Comparison of ENCODE assay signal across 36 cellular contexts in the genomic region with DNA sequence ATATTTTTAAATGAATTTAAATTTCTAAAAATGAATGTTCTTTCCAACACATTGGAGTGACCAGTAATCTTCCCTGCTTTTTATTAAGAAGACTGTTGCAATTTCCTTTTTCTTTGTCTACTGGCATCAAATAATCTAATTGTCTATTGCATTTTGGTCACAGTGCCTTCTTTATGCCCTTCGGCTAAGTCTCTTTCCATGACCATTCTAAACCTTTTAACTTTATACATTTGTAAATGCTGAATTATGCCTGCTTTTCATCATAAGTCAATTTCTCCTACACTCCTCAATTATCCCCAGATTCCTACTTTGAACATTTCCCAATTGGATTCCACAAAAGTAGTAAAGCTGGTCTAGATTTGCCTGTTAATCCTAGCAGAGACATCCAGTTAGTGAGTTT.
"Had no signal": no experiment of that assay in that cellular context is flagged by ENCODE, and none has a peak within 500 bp of the region (broad histone marks: within the 10 kb centered on the region; RNA-seq: fewer than 3 reads in every experiment).

No MANE protein-coding gene starts in this region.

- H3K4me3 ChIP-seq: MG63 had no signal

- H3K36me3 ChIP-seq: MG63 had no signal

- H3K27me3 ChIP-seq: MG63 had no signal

- DNase-seq: Karpas-422, Kasumi-1, MG63, MM.1S, MV-4-11, NCI-H1048, NCI-H1092, NCI-H1092 treated with DMSO at 0.1 percent for 48 hours, NCI-H1105, NCI-H1105 treated with DMSO at 0.1 percent for 48 hours, NCI-H1417, NCI-H1417 treated with DMSO at 0.1 percent for 48 hours, NCI-H1436, NCI-H1436 treated with DMSO at 0.1 percent for 48 hours, NCI-H146, NCI-H1694, NCI-H1694 treated with DMSO at 0.1 percent for 48 hours, NCI-H187, NCI-H187 treated with DMSO at 0.1 percent for 48 hours, NCI-H1930, NCI-H2029, NCI-H2029 treated with DMSO at 0.1 percent for 48 hours, NCI-H2081, NCI-H2081 treated with DMSO at 0.1 percent for 48 hours, NCI-H2107, NCI-H2171, NCI-H2171 treated with DMSO at 0.1 percent for 48 hours, NCI-H2227 treated with DMSO at 0.1 percent for 48 hours, NCI-H226, NCI-H345, NCI-H446, NCI-H446 treated with DMSO at 0.1 percent for 48 hours, NCI-H510A, NCI-H510A treated with DMSO at 0.1 percent for 48 hours, NCI-H524, NCI-H524 treated with DMSO at 0.1 percent for 48 hours had no signal

- H3K9me3 ChIP-seq: MG63 had no signal
